In the genomic region with DNA sequence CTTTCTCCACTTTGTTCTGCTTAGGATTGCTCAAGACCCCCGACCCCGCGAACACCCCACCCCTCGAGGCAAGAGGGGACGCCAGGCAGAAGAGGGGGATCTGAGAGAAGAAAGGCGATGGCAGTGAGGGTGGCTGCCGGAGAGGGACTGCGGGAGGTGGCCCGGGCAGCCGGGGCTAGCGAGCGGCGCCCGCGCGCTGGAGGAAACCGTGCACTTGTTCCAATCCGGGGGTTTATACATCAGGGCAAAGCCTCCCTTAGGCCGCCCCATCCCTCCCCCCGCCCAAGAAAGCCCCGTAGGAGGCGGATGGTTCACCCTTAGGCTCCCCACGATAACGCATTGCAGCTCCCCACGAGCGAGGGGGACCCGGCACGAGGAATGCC, we compare ENCODE assay signal across 8 cellular contexts. TPM values are rescaled to one million over a fixed set of nuclear protein-coding genes. Genes with fewer than 3 reads are reported as not detected.
DNase-seq lines count a peak whose midpoint lies in the region; ATAC-seq, FAIRE-seq and TF ChIP-seq lines count a peak whose summit lies in the region.

No MANE protein-coding gene starts in this region.

- H2BK15ac ChIP-seq in H1 (ENCODE audit: low read length) = no peak overlapping the region

- no peaks in the 10 kb centered on the region for H4K20me1 ChIP-seq in HepG2 (ENCODE audit: insufficient read depth, low read length)
- peaks cover 0 to 4% of the 10 kb centered on the region in 2 experiments for H4K20me1 ChIP-seq in H1 (replicated peaks in 1 of 2; ENCODE audit: control insufficient read depth in 1 of 2, insufficient read depth in 2 of 2, low read length in 2 of 2)

- TF ChIP-seq CTCF in HepG2 (CRISPR knock-in tag; IDR thresholded peaks at IDR 0.05) (no peak), right lobe of liver (IDR thresholded peaks at IDR 0.05) (no peak), H1 (IDR thresholded peaks at IDR 0.05; ENCODE audit: control extremely low read depth in 1 of 3, insufficient read depth in 1 of 3, low read depth in 1 of 3, low read length in 3 of 3) (no peak)

- BruUV-seq in HepG2 (replicated peaks; lab: Mats Ljungman, UMichigan) = no TSS peak

- no peak for TF ChIP-seq POLR2A in HepG2 (IDR thresholded peaks at IDR 0.05; ENCODE audit: insufficient read depth in 1 of 2, low read depth in 2 of 2, low read length in 2 of 2)
- TF ChIP-seq POLR2A in right lobe of liver (IDR thresholded peaks at IDR 0.05) = no peak
- TF ChIP-seq POLR2A in H1 (IDR thresholded peaks at IDR 0.05; ENCODE audit: control extremely low read depth in 1 of 2, low read depth in 2 of 2, low read length in 2 of 2) = no peak

- no peak overlapping the region; the same call in 1 of the 2 replicates for H3K18ac ChIP-seq in H1 (ENCODE audit: extremely low read depth, low read length)

- H2BK5ac ChIP-seq in H1 (ENCODE audit: low read depth, low read length) = no peak overlapping the region

- POLR2A ChIA-PET in HepG2 (lab: Yijun Ruan, JAX) (no interaction called here), H1 (lab: Charles Lee; ENCODE audit: partially characterized antibody) (no interaction called here)

- H2BK12ac ChIP-seq in H1 (ENCODE audit: low read depth, low read length) = no peak overlapping the region

- H4K91ac ChIP-seq in H1 (replicated peaks; ENCODE audit: insufficient read length, low read length) = no peak overlapping the region

- H3K36me3 ChIP-seq in HepG2 (replicated peaks in 1 of 2; ENCODE audit: control insufficient read depth in 1 of 2, insufficient read depth in 2 of 2, low read length in 2 of 2) (no peaks in the 10 kb centered on the region), right lobe of liver (no peaks in the 10 kb centered on the region), H1 (ENCODE audit: control insufficient read depth in 2 of 4, insufficient read depth in 4 of 4, low read length in 3 of 4) (no peaks in the 10 kb centered on the region), muscle layer of duodenum (ENCODE audit: control insufficient read depth in 1 of 2, insufficient read depth in 2 of 2, low read length in 2 of 2) (no peaks in the 10 kb centered on the region)

- H3K9ac ChIP-seq in HepG2 (ENCODE audit: insufficient read depth, low read depth, low read length) = no peak overlapping the region
- H3K9ac ChIP-seq in H1 (replicated peaks in 1 of 4; ENCODE audit: extremely low read depth in 1 of 4, low read depth in 3 of 4, low read length in 3 of 4) = peak overlapping the region; percentile 14 to 50 (median 34); a peak in 6 of 7 replicates

- H3K9me3 ChIP-seq in HepG2 (ENCODE audit: low read length) = no peaks in the 10 kb centered on the region
- H3K9me3 ChIP-seq in right lobe of liver = no peaks in the 10 kb centered on the region
- H3K9me3 ChIP-seq in H1 (ENCODE audit: insufficient read depth in 2 of 2, low read depth in 1 of 2, low read length in 1 of 2) = no peaks in the 10 kb centered on the region
- no peaks in the 10 kb centered on the region for H3K9me3 ChIP-seq in muscle layer of duodenum (ENCODE audit: control insufficient read depth in 1 of 2, low read length in 2 of 2)

- H3K23ac ChIP-seq in H1 (ENCODE audit: insufficient read length) = no peak overlapping the region

- H3K14ac ChIP-seq in H1 (ENCODE audit: insufficient read length) = peak overlapping the region; percentile 89

- ATAC-seq in HepG2 (peak; percentile 63), right lobe of liver (no peak), GM21529 (IDR thresholded peaks at IDR 0.05; ENCODE audit: unreplicated experiment) (no peak), HG03280 (IDR thresholded peaks at IDR 0.05; ENCODE audit: unreplicated experiment) (no peak)

- DNase-seq in HepG2 (ENCODE audit: low spot score) (no peak), right lobe of liver (no peak), H1 (ENCODE audit: low read depth in 1 of 2, low spot score in 2 of 2) (peak in 1 of 2 experiments; percentile 66), midbrain (lab: John Stamatoyannopoulos, UW) (no peak), HPDE6-E6E7 (ENCODE audit: extremely low spot score) (no peak)

- intact Hi-C loops in HepG2 (cut with micrococcal nuclease; ENCODE audit: unreplicated experiment) = no loop called here
- intact Hi-C loops in right lobe of liver (cut with DNase I) = no loop called here

- no peak overlapping the region for H3K56ac ChIP-seq in H1 (replicated peaks; ENCODE audit: insufficient read length, low read depth, low read length)

- no peak overlapping the region for H3K27ac ChIP-seq in HepG2 (ENCODE audit: extremely low read length, insufficient read depth, low read length)
- no peak overlapping the region for H3K27ac ChIP-seq in right lobe of liver
- H3K27ac ChIP-seq in H1 (ENCODE audit: low read depth, low read length) = peak overlapping the region; percentile 8; the same call in 1 of the 2 replicates
- H3K27ac ChIP-seq in muscle layer of duodenum (ENCODE audit: low read length) = no peak overlapping the region

- TF ChIP-seq RAD21 in HepG2 (CRISPR knock-in tag; IDR thresholded peaks at IDR 0.05) (no peak), H1 (IDR thresholded peaks at IDR 0.05 in 1 of 2, conservative IDR thresholded peaks at IDR 0.05 in 1 of 2; ENCODE audit: low read depth in 2 of 2, low read length in 2 of 2) (no peak)

- no peak overlapping the region for H3K4ac ChIP-seq in H1 (replicated peaks; ENCODE audit: insufficient read length, low read depth, low read length)

- in situ Hi-C loops in HepG2 (cut with HindIII; ENCODE audit: extremely low pct_ligation_motif_present, low pct_unique_long_range_greater_than_20kb) = no loop called here

- TF ChIP-seq EP300 in HepG2 (IDR thresholded peaks at IDR 0.05; ENCODE audit: low read depth in 2 of 2, low read length in 2 of 2) (no peak), HepG2 (CRISPR knock-in tag; IDR thresholded peaks at IDR 0.05; ENCODE audit: borderline replicate concordance) (no peak), H1 (IDR thresholded peaks at IDR 0.05; ENCODE audit: borderline replicate concordance in 1 of 2, low read depth in 2 of 2, low read length in 2 of 2) (no peak)

- H3K23me2 ChIP-seq in H1 (ENCODE audit: low read depth, low read length) = no peaks in the 10 kb centered on the region

- peaks cover 1 to 25% of the 10 kb centered on the region in 2 experiments for H3K27me3 ChIP-seq in HepG2 (ENCODE audit: control insufficient read depth in 1 of 2, insufficient read depth in 2 of 2, low read length in 2 of 2)
- H3K27me3 ChIP-seq in right lobe of liver = peaks cover 0 to 12% of the 10 kb centered on the region in 2 donors
- no peaks in the 10 kb centered on the region for H3K27me3 ChIP-seq in H1 (replicated peaks in 1 of 4; ENCODE audit: control insufficient read depth in 3 of 4, extremely low read depth in 1 of 4, insufficient read depth in 3 of 4, low read length in 3 of 4)
- H3K27me3 ChIP-seq in muscle layer of duodenum (ENCODE audit: low read depth, low read length) = peaks cover 10% of the 10 kb centered on the region

- no peak overlapping the region for H2BK120ac ChIP-seq in H1 (replicated peaks; ENCODE audit: low read depth, low read length)

- H2AFZ ChIP-seq in HepG2 (ENCODE audit: low read length) (no peak overlapping the region), H1 (ENCODE audit: low read length) (peak overlapping the region; percentile 1; the same call in 1 of the 2 replicates)

- peaks cover 2% of the 10 kb centered on the region; the same call in 1 of the 2 replicates for H3K79me1 ChIP-seq in H1 (ENCODE audit: low read depth, low read length)

- H2BK20ac ChIP-seq in H1 (ENCODE audit: low read length) = no peak overlapping the region

- H3K4me1 ChIP-seq in HepG2 (ENCODE audit: insufficient read depth, low read length) (peaks cover 13% of the 10 kb centered on the region), right lobe of liver (peaks cover 0 to 8% (median 0%) of the 10 kb centered on the region in 4 donors), H1 (replicated peaks in 1 of 4; ENCODE audit: control insufficient read depth in 3 of 4, insufficient read depth in 4 of 4, low read length in 3 of 4) (peaks cover 0 to 4% (median 2%) of the 10 kb centered on the region in 4 experiments; a peak in 3 of 7 replicates), muscle layer of duodenum (ENCODE audit: control insufficient read depth in 1 of 2, insufficient read depth in 2 of 2, low read length in 2 of 2) (peaks cover 0 to 17% of the 10 kb centered on the region in 2 donors)

- H3K79me2 ChIP-seq in HepG2 (ENCODE audit: insufficient read depth, low read length) (no peaks in the 10 kb centered on the region), H1 (ENCODE audit: control insufficient read depth in 1 of 2, insufficient read depth in 2 of 2, low read length in 2 of 2) (peaks cover 0 to 34% of the 10 kb centered on the region in 2 experiments; a peak in 2 of 4 replicates)

- 3% methylated on average over 19 of the region's 28 CpGs for WGBS in HepG2 (ENCODE audit: low lambda C conversion rate)
- 0% methylated on average over 16 of the region's 28 CpGs for WGBS in right lobe of liver (ENCODE audit: insufficient coverage, low coverage, low lambda C conversion rate, missing lambda C conversion rate)
- 3% methylated on average over 16 of the region's 28 CpGs; no CpG with 5 or more reads in 1 of the 2 experiments for WGBS in H1 (ENCODE audit: extremely low coverage in 1 of 2, insufficient coverage in 1 of 2, insufficient read length in 1 of 2, insufficient replicate concordance in 2 of 2, low coverage in 1 of 2, low lambda C conversion rate in 2 of 2, missing lambda C conversion rate in 1 of 2), 2 experiments

- peak overlapping the region; percentile 74 for H3K4me2 ChIP-seq in HepG2 (ENCODE audit: low read depth, low read length)
- peak overlapping the region; percentile 58 to 78 for H3K4me2 ChIP-seq in H1 (ENCODE audit: insufficient read depth in 1 of 2, low read depth in 2 of 2, low read length in 2 of 2)

- no peak overlapping the region for H4K8ac ChIP-seq in H1 (ENCODE audit: extremely low read depth, insufficient read depth, low read length)

- H4K5ac ChIP-seq in H1 (ENCODE audit: insufficient read length, low read depth, low read length) = no peak overlapping the region

- H3K4me3 ChIP-seq in HepG2 (replicated peaks in 1 of 3; ENCODE audit: insufficient read depth in 1 of 3, low read depth in 2 of 3, low read length in 3 of 3) (peak overlapping the region; percentile 37 to 68 (median 57); a peak in 4 of 6 replicates), right lobe of liver (peak overlapping the region in 1 of 3 donors; percentile 39), H1 (ENCODE audit: extremely low read depth in 1 of 4, insufficient read depth in 2 of 4, low read depth in 3 of 4, low read length in 4 of 4) (peak overlapping the region; percentile 73 to 97 (median 77)), muscle layer of duodenum (ENCODE audit: low read depth in 1 of 2, low read length in 2 of 2) (peak overlapping the region; percentile 55 to 69)

- no peak for FAIRE-seq in HepG2 (lab: Jason Lieb, UNC)
- FAIRE-seq in H1 (lab: Jason Lieb, UNC) = no peak

- CTCF ChIA-PET in HepG2 (lab: Yijun Ruan, JAX; ENCODE audit: low intra/inter-chr PET ratio, low total read pairs) (no interaction called here), H1 (lab: Charles Lee; ENCODE audit: partially characterized antibody) (interaction anchor here (0.8 to 3.5 kb wide), 5 partner anchors 8 to 76 kb away, joined by 3 to 12 read pairs (median 3); no protein-coding TSS in a partner anchor)

- no peak overlapping the region for H2AK5ac ChIP-seq in H1 (ENCODE audit: low read depth, low read length)

RNA-seq across cellular contexts. Expression of gene ERC2, which starts 0.5 kb away (rescaled TPM):
- total RNA-seq in HepG2 (2016; rRNA removed; fragmentation: Illumina TruSeq; extraction: Trizol) (0.22 and 0.28 TPM in 2 replicates), right lobe of liver (not detected)
- total RNA-seq in HepG2 (2016; cell fraction: cytosol; rRNA removed; fragmentation: Illumina TruSeq; extraction: Trizol; ENCODE audit: low read depth) = 0.10 TPM in 1 of 2 replicates, not detected in the other
- not detected in 2 replicates for total RNA-seq in HepG2 (2016; cell fraction: insoluble cytoplasmic fraction; rRNA removed; fragmentation: Illumina TruSeq; extraction: Trizol)
- not detected in 2 replicates for total RNA-seq in HepG2 (2016; cell fraction: membrane; rRNA removed; fragmentation: Illumina TruSeq; extraction: Trizol)
- total RNA-seq in HepG2 (2016; cell fraction: nucleus; rRNA removed; fragmentation: Illumina TruSeq; extraction: Trizol) = not detected in 2 replicates
- polyA plus RNA-seq in HepG2 (2011; rRNA removed) (0.08 and 0.16 TPM in 2 replicates), H1 (2011; rRNA removed) (7.9 and 16.4 TPM in 2 replicates)
- polyA plus RNA-seq in HepG2 (2011; cell fraction: cytosol; rRNA removed) = 0.08 TPM in 1 of 2 replicates, not detected in the other
- not detected in 2 replicates for polyA plus RNA-seq in HepG2 (2011; cell fraction: nucleus; rRNA removed)
- polyA plus RNA-seq in HepG2 (2012) = not detected in 2 replicates
- polyA plus RNA-seq in HepG2 (2016; cell fraction: cytosol; fragmentation: Illumina TruSeq; extraction: Trizol; ENCODE audit: low read depth) = 0.25 and 0.46 TPM in 2 replicates
- 0.29 TPM in 1 of 2 replicates, not detected in the other for polyA plus RNA-seq in HepG2 (2016; cell fraction: insoluble cytoplasmic fraction; fragmentation: Illumina TruSeq; extraction: Trizol; ENCODE audit: low read depth)
- not detected in 2 replicates for polyA plus RNA-seq in HepG2 (2016; cell fraction: membrane; fragmentation: Illumina TruSeq; extraction: Trizol; ENCODE audit: low read depth)
- 0.34 TPM in 1 of 2 replicates, not detected in the other for polyA plus RNA-seq in HepG2 (2016; cell fraction: nucleus; fragmentation: Illumina TruSeq; extraction: Trizol; ENCODE audit: insufficient read depth, low read depth)
- polyA minus RNA-seq in HepG2 (2011; rRNA and poly(A)+ RNA removed; ENCODE audit: low replicate concordance) = 0.74 TPM in 1 of 2 replicates, not detected in the other
- polyA minus RNA-seq in HepG2 (2011; cell fraction: cytosol; rRNA and poly(A)+ RNA removed) = not detected in 2 replicates
- polyA minus RNA-seq in HepG2 (2011; cell fraction: nucleus; rRNA and poly(A)+ RNA removed) = 0.25 and 0.39 TPM in 2 replicates
- total RNA-seq in H1 (2021; fragmentation: NEBNext Ultra II Directional; extraction: Animal tissue kit (Norgen Biotek cat#: 25700)) = 20.9 and 22.8 TPM in 2 replicates
- 10.6 TPM for polyA plus RNA-seq in H1 (2011; cell fraction: cytosol; rRNA removed)
- polyA plus RNA-seq in H1 (2011; cell fraction: nucleus; rRNA removed) = 24.1 TPM
- polyA plus RNA-seq in H1 (2012, experiment 1 of 2) = 7.0 to 10.6 TPM (median 8.5 TPM) in 4 replicates
- 2.0 TPM for polyA plus RNA-seq in H1 (2012, experiment 2 of 2)
- polyA plus RNA-seq in H1 (2013, experiment 1 of 2) = 5.9 TPM
- polyA plus RNA-seq in H1 (2013, experiment 2 of 2) = 5.7 TPM
- polyA minus RNA-seq in H1 (2011; rRNA and poly(A)+ RNA removed) = 131 and 152 TPM in 2 replicates
- 23.9 TPM for polyA minus RNA-seq in H1 (2011; cell fraction: cytosol; rRNA and poly(A)+ RNA removed)
- 279 TPM for polyA minus RNA-seq in H1 (2011; cell fraction: nucleus; rRNA and poly(A)+ RNA removed)

Comparison
In these comparisons a context has a peak if more than half of its experiments do, and no peak if none do; other contexts are left out.
1. RNA of gene ERC2, which starts 0.5 kb away (total RNA-seq): 20.9 to 22.8 TPM in H1; 0.10 to 0.28 TPM in HepG2 and not detected in right lobe of liver; every median in the first group is over 10 times any median in the second.
2. Of the 41 proteins assayed by ChIP-seq in both HepG2 and H1: peak only in HepG2: none; only in H1: ASH2L; in both: none; in neither: 40.